ENCODE assay signal across 9 cellular contexts in genomic region chr1:210754931-210755670, GRCh38.
DNase-seq lines count a peak whose midpoint lies in the region; ATAC-seq and TF ChIP-seq lines count a peak whose summit lies in the region.
"Had no signal": no experiment of that assay in that cellular context is flagged by ENCODE, and none has a peak within 500 bp of the region (broad histone marks: within the 10 kb centered on the region; RNA-seq: fewer than 3 reads in every experiment).

No MANE protein-coding gene starts in this region.

- peak overlapping the region; percentile 59 for H3K27ac ChIP-seq in neuronal stem cell (replicated peaks; ENCODE audit: low read length)

- in situ Hi-C loops in G401 (cut with HindIII; ENCODE audit: low sequenced_read_pairs) (no loop called here), astrocyte of the cerebellum (cut with HindIII; ENCODE audit: low sequenced_read_pairs) (no loop called here)

- H2BK120ac ChIP-seq in neuronal stem cell (ENCODE audit: low read depth, low read length), result no peak overlapping the region

- peak overlapping the region; percentile 79 for H3K18ac ChIP-seq in neuronal stem cell (ENCODE audit: low read length)

- H3K4ac ChIP-seq in neuronal stem cell (ENCODE audit: low read length), result no peak overlapping the region

- peak overlapping the region; percentile 1 for H3K14ac ChIP-seq in neuronal stem cell (ENCODE audit: low read length)

- H3K27me3 ChIP-seq in neuronal stem cell (ENCODE audit: control insufficient read depth in 3 of 3, insufficient read depth in 3 of 3, low read depth in 1 of 3, low read length in 3 of 3), result no peaks in the 10 kb centered on the region

- H2BK12ac ChIP-seq in neuronal stem cell (ENCODE audit: low read length), result no peak overlapping the region

- peaks cover 11 to 25% of the 10 kb centered on the region in 2 donors for H3K4me1 ChIP-seq in neuronal stem cell (ENCODE audit: control insufficient read depth in 2 of 2, insufficient read depth in 1 of 2, low read depth in 1 of 2, low read length in 2 of 2)

- peak; percentile 97 for DNase-seq in G401 (ENCODE audit: low spot score)
- DNase-seq in NCI-H2227 (lab: John Stamatoyannopoulos, UW; ENCODE audit: unreplicated experiment), result peak; percentile 88
- DNase-seq in astrocyte of the cerebellum (ENCODE audit: low read depth), result peak; percentile 59
- peak; percentile 4 for DNase-seq in neuronal stem cell (ENCODE audit: low spot score)
- DNase-seq in activated CD4-positive, alpha-beta T cell treated with anti-CD3 and anti-CD28 coated beads for 48 hours, result no peak
- no peak for DNase-seq in stimulated activated CD4-positive, alpha-beta T cell treated with anti-CD3 and anti-CD28 coated beads, Interleukin-4, amount 100 ng/mL, for 4 hours
- DNase-seq: SW 1271 had no signal

- no peak overlapping the region for H2AK5ac ChIP-seq in neuronal stem cell (ENCODE audit: low read depth, low read length)

- no peak overlapping the region for H3K23ac ChIP-seq in neuronal stem cell (ENCODE audit: low read depth, low read length, poor library complexity)

- H3K79me1 ChIP-seq in neuronal stem cell (ENCODE audit: low read depth, low read length), result no peaks in the 10 kb centered on the region

- no peak overlapping the region for H4K8ac ChIP-seq in neuronal stem cell (ENCODE audit: low read depth, low read length)

- no peak overlapping the region for H3K4me2 ChIP-seq in neuronal stem cell (ENCODE audit: insufficient read depth, low read length, poor library complexity, severe bottlenecking)

- H3K36me3 ChIP-seq in neuronal stem cell (replicated peaks in 1 of 2; ENCODE audit: control insufficient read depth in 2 of 2, insufficient read depth in 2 of 2, low read length in 2 of 2), result no peaks in the 10 kb centered on the region

- TF ChIP-seq CTCF in astrocyte of the cerebellum (IDR thresholded peaks at IDR 0.05; ENCODE audit: low read depth, low read length, missing control alignments), result no peak

- H3K9me3 ChIP-seq in neuronal stem cell (replicated peaks in 1 of 2; ENCODE audit: control insufficient read depth in 2 of 2, insufficient read depth in 1 of 2, low read depth in 1 of 2, low read length in 2 of 2), result peaks cover 0 to 5% of the 10 kb centered on the region in 2 donors

- ATAC-seq in HG03045 (IDR thresholded peaks at IDR 0.05; ENCODE audit: unreplicated experiment) (no peak), HG03159 (IDR thresholded peaks at IDR 0.05; ENCODE audit: unreplicated experiment) (no peak)

- H2BK5ac ChIP-seq in neuronal stem cell (ENCODE audit: low read length), result no peak overlapping the region

- H4K91ac ChIP-seq in neuronal stem cell (ENCODE audit: low read depth, low read length, poor library complexity), result no peak overlapping the region

- no peak overlapping the region for H3K4me3 ChIP-seq in astrocyte of the cerebellum (ENCODE audit: low read depth, low read length)
- H3K4me3 ChIP-seq in neuronal stem cell (ENCODE audit: low read length in 2 of 2), result peak overlapping the region in 1 of 2 donors; percentile 21

- no peak overlapping the region for H2BK15ac ChIP-seq in neuronal stem cell (ENCODE audit: low read length)

- no peak overlapping the region for H3K9ac ChIP-seq in neuronal stem cell (ENCODE audit: low read depth, low read length, poor library complexity)

- whole genome bisulfite sequencing in neuronal stem cell (ENCODE audit: extremely low coverage in 2 of 2, insufficient read length in 2 of 2, insufficient replicate concordance in 1 of 2), 2 donors, result no CpG with 5 or more reads among the region's 8 CpGs

- peak overlapping the region; percentile 81 for H2AFZ ChIP-seq in neuronal stem cell (ENCODE audit: low read length)

Comparison
In these comparisons a context has a peak if more than half of its experiments do, and no peak if none do; other contexts are left out.
1. DNase-seq: peak in G401 (single experiment), NCI-H2227 (single experiment), astrocyte of the cerebellum (single experiment) and neuronal stem cell (single experiment); none in activated CD4-positive, alpha-beta T cell treated with anti-CD3 and anti-CD28 coated beads for 48 hours (single experiment) and stimulated activated CD4-positive, alpha-beta T cell treated with anti-CD3 and anti-CD28 coated beads, Interleukin-4, amount 100 ng/mL, for 4 hours (0 of 2).